In the genomic region with DNA sequence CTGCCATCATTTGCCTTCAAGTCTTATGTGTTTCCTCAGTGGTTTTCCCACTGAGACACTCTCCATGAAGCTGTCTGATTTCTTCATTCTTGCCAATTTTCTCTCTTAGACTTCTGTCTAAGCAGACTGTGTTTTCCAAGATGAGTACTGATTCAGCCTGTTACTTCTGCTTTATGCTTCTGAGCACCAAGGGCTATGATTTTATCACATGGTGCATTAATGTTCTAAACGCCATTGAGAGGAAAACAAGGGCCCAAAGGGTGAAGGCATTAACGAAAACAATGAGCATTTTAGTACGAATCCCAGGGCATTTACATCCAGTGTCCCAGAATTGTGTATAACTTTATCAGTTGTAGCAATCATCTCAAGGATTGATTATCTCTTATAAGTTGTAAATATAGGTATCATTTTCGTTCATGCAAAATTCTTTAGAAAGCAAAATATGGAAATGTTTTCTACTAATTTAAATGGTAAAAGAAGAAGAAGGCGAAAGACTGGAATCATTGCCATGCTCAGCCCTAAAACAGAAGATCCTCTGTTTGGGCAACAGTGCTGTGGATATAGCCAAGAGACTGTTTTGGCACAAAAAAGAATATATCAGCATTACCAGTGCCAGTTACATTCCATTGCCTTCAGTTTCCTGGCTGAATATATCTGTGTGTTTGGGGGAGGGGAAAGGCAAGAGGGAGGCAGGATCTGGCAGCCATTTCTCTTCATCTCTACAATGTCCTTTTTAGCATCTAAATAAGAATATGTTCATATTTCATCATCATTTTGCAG, we compare ENCODE assay signal across 16 cellular contexts.
"Had no signal": no experiment of that assay in that cellular context is flagged by ENCODE, and none has a peak within 500 bp of the region (broad histone marks: within the 10 kb centered on the region; RNA-seq: fewer than 3 reads in every experiment).

No MANE protein-coding gene starts in this region.

- H3K36me3 Mint-ChIP-seq: activated naive CD8-positive, alpha-beta T cell; natural killer cell; WTC11 had no signal

- H3K27ac Mint-ChIP-seq: activated naive CD8-positive, alpha-beta T cell; natural killer cell; stimulated activated naive CD8-positive, alpha-beta T cell treated with anti-CD3 and anti-CD28 coated beads, Interleukin-15, Interleukin-2, amounts not matched to agents 100 ng/mL and 50 ng/mL, for 24 hours; T-helper 1 cell treated with Interleukin-12 subunit alpha and Interleukin-12 subunit beta and Interleukin-4 antibody, amounts not matched to agents 30 μg/mL and 1 μg/mL, for 36 hours; WTC11 had no signal

- H3K27me3 Mint-ChIP-seq: activated naive CD8-positive, alpha-beta T cell; stimulated activated naive CD8-positive, alpha-beta T cell treated with anti-CD3 and anti-CD28 coated beads, Interleukin-15, Interleukin-2, amounts not matched to agents 100 ng/mL and 50 ng/mL, for 24 hours had no signal

- H3K4me3 Mint-ChIP-seq: activated naive CD8-positive, alpha-beta T cell; natural killer cell; stimulated activated naive CD8-positive, alpha-beta T cell treated with anti-CD3 and anti-CD28 coated beads, Interleukin-15, Interleukin-2, amounts not matched to agents 100 ng/mL and 50 ng/mL, for 24 hours; T-helper 1 cell treated with Interleukin-12 subunit alpha and Interleukin-12 subunit beta and Interleukin-4 antibody, amounts not matched to agents 30 μg/mL and 1 μg/mL, for 36 hours; WTC11 had no signal

- ATAC-seq: left cardiac atrium, natural killer cell, SK-N-SH treated with all-trans-retinoic acid at 6 μM for 48 hours, WTC11 had no signal

- DNase-seq: activated CD4-positive, alpha-beta T cell treated with anti-CD3 and anti-CD28 coated beads, Interleukin-2, amount 50 U/mL, for 1 hour; activated effector memory CD4-positive, alpha-beta T cell treated with Interleukin-2 at 50 U/mL for 16 hours; activated T-cell treated with anti-CD3 and anti-CD28 coated beads, Interleukin-2, amount 50 U/mL, for 1 hour; aorta; effector memory CD4-positive, alpha-beta T cell; left cardiac atrium; natural killer cell; stimulated activated CD4-positive, alpha-beta T cell treated with anti-CD3 and anti-CD28 coated beads, Interleukin-2, amount 100 ng/mL, for 48 hours; uterus had no signal

- H3K27me3 ChIP-seq: uterus had no signal

- H3K4me1 Mint-ChIP-seq: natural killer cell had no signal

- H3K4me3 ChIP-seq: coronary artery, lung, uterus had no signal

- H3K27ac ChIP-seq: coronary artery, uterus had no signal

- H3K9me3 Mint-ChIP-seq: natural killer cell; T-helper 1 cell treated with Interleukin-12 subunit alpha and Interleukin-12 subunit beta and Interleukin-4 antibody, amounts not matched to agents 30 μg/mL and 1 μg/mL, for 36 hours; WTC11 had no signal
